ENCODE assay signal across 9 cellular contexts in the genomic region with DNA sequence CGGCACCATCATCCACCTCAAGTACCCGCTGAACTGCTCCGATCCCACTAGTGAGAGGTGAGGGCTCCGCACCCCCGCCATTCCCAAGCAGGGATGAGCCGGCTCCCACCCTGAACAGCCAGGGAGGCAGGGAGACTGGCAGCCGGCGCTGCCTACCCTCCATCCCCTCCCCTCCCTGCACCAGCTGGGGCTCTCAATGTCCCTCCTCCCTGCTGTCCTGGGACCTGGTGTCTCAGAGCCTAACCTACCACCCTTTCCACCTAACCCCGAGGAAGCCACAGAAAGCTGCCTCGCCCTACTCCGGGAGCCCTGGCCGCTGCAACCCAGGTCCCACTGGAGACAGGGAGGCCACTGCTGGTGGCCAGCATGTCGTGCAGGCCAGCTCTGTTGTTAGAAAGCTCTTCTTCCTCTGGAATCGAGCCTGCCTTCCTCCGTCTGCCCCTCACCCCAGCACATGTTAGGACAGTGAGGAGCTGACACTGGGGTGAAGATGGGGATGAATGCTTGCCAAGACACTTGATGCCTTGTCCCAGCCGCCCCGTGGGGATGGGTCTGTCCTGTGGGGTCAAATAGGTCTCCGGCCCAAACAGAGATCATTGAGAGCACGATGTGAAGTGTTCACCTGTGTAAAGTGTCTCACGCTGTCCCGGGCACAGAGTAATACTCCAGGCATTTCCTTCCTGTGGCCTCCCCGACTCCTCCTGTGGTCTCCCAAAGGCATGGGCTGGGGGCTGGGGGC. TPM values are rescaled to one million over a fixed set of nuclear protein-coding genes. Genes with fewer than 3 reads are reported as not detected.
DNase-seq lines count a peak whose midpoint lies in the region; ATAC-seq and TF ChIP-seq lines count a peak whose summit lies in the region.
"Had no signal": no experiment of that assay in that cellular context is flagged by ENCODE, and none has a peak within 500 bp of the region (broad histone marks: within the 10 kb centered on the region; RNA-seq: fewer than 3 reads in every experiment).

No MANE protein-coding gene starts in this region.

- H3K36me3 ChIP-seq in esophagus muscularis mucosa, result peaks cover 0 to 3% (median 0%) of the 10 kb centered on the region in 4 donors
- H3K36me3 ChIP-seq in spleen, result peaks cover 0 to 55% (median 28%) of the 10 kb centered on the region in 6 donors

- H3K4me1 Mint-ChIP-seq in T-helper 1 cell treated with Interleukin-12 subunit alpha and Interleukin-12 subunit beta and Interleukin-4 antibody, amounts not matched to agents 30 μg/mL and 1 μg/mL, for 36 hours (ENCODE audit: low read depth), result peaks cover 75% of the 10 kb centered on the region

- H3K27ac ChIP-seq in esophagus muscularis mucosa (replicated peaks in 1 of 4) (peak overlapping the region in 3 of 4 donors; percentile 55 to 72 (median 60)), spleen (peak overlapping the region; percentile 87 to 99 (median 96))

- ATAC-seq in HG03521 (IDR thresholded peaks at IDR 0.05; ENCODE audit: unreplicated experiment) (no peak), left lobe of liver (no peak), GM21825 (IDR thresholded peaks at IDR 0.05; ENCODE audit: unreplicated experiment) (no peak)

- WGBS in esophagus muscularis mucosa, result 71% methylated on average over 14 of the region's 22 CpGs
- WGBS in spleen, 5 donors, result 13 to 41% (median 21%) methylated on average over 13 to 22 of the region's 22 CpGs

- CTCF ChIA-PET in HEK293T (lab: Yijun Ruan, JAX), result interaction anchor here (1.0 to 1.1 kb wide), 2 partner anchors 10 to 13 kb away, joined by 4 to 5 read pairs; no protein-coding TSS in a partner anchor

- peak overlapping the region; percentile 37 to 55 (median 42) for H3K4me3 ChIP-seq in esophagus muscularis mucosa
- H3K4me3 ChIP-seq in spleen, result peak overlapping the region; percentile 64 to 98 (median 89)

- H3K4me3 Mint-ChIP-seq in T-helper 1 cell treated with Interleukin-12 subunit alpha and Interleukin-12 subunit beta and Interleukin-4 antibody, amounts not matched to agents 30 μg/mL and 1 μg/mL, for 36 hours, result peak overlapping the region; percentile 98

- TF ChIP-seq EP300 in esophagus muscularis mucosa (IDR thresholded peaks at IDR 0.05), result no peak

- H3K27me3 ChIP-seq in esophagus muscularis mucosa (no peaks in the 10 kb centered on the region), spleen (replicated peaks in 1 of 7) (no peaks in the 10 kb centered on the region)

- TF ChIP-seq CTCF in esophagus muscularis mucosa (IDR thresholded peaks at IDR 0.05) (no peak), spleen (IDR thresholded peaks at IDR 0.05 in 8 of 11, conservative IDR thresholded peaks at IDR 0.05 in 3 of 11) (no peak)

- no peaks in the 10 kb centered on the region for H3K9me3 ChIP-seq in esophagus muscularis mucosa
- H3K9me3 ChIP-seq in spleen, result no peaks in the 10 kb centered on the region

- no peaks in the 10 kb centered on the region for H3K27me3 Mint-ChIP-seq in T-helper 1 cell treated with Interleukin-12 subunit alpha and Interleukin-12 subunit beta and Interleukin-4 antibody, amounts not matched to agents 30 μg/mL and 1 μg/mL, for 36 hours (ENCODE audit: low read depth)

- no peaks in the 10 kb centered on the region for H3K9me3 Mint-ChIP-seq in T-helper 1 cell treated with Interleukin-12 subunit alpha and Interleukin-12 subunit beta and Interleukin-4 antibody, amounts not matched to agents 30 μg/mL and 1 μg/mL, for 36 hours

- peaks cover 0 to 10% (median 5%) of the 10 kb centered on the region in 4 donors for H3K4me1 ChIP-seq in esophagus muscularis mucosa
- peaks cover 52 to 92% (median 84%) of the 10 kb centered on the region in 6 donors for H3K4me1 ChIP-seq in spleen

- peaks cover 37% of the 10 kb centered on the region for H3K36me3 Mint-ChIP-seq in T-helper 1 cell treated with Interleukin-12 subunit alpha and Interleukin-12 subunit beta and Interleukin-4 antibody, amounts not matched to agents 30 μg/mL and 1 μg/mL, for 36 hours (ENCODE audit: low read depth)

- POLR2A ChIA-PET in HEK293T (lab: Yijun Ruan, JAX), result interaction anchor here (1.8 to 3.3 kb wide), 2 partner anchors 8 to 9 kb away, joined by 15 to 21 read pairs; partner anchors contain the start of genes C12orf57 and RNU7-1

- TF ChIP-seq POLR2A in GM18526 (IDR thresholded peaks at IDR 0.05; ENCODE audit: extremely low read depth, insufficient read length), result peak; percentile 46
- TF ChIP-seq POLR2A in esophagus muscularis mucosa (IDR thresholded peaks at IDR 0.05; ENCODE audit: low read depth), result no peak
- no peak for TF ChIP-seq POLR2A in spleen (IDR thresholded peaks at IDR 0.05)

- intact Hi-C loops in esophagus muscularis mucosa (cut with DNase I), result no loop called here
- intact Hi-C loops in spleen (cut with DNase I; ENCODE audit: low total_unique reads), result no loop called here

- peak overlapping the region; percentile 98 for H3K27ac Mint-ChIP-seq in T-helper 1 cell treated with Interleukin-12 subunit alpha and Interleukin-12 subunit beta and Interleukin-4 antibody, amounts not matched to agents 30 μg/mL and 1 μg/mL, for 36 hours

- DNase-seq in esophagus muscularis mucosa (ENCODE audit: extremely low spot score) (no peak), spleen (peak; percentile 84), HEK293T (ENCODE audit: extremely low spot score) (no peak), left lobe of liver (ENCODE audit: low spot score) (no peak)

TF ChIP-seq in HEK293T, 16 proteins besides CTCF, POLR2A, EP300 and RAD21:
- no peak for TF ChIP-seq FOXM1 (IDR thresholded peaks at IDR 0.05; ENCODE audit: borderline replicate concordance)
- no peak for TF ChIP-seq FOXA1 (IDR thresholded peaks at IDR 0.05)
- no peak for TF ChIP-seq BHLHE40 (IDR thresholded peaks at IDR 0.05; ENCODE audit: borderline replicate concordance)
- no peak for TF ChIP-seq SP1 (IDR thresholded peaks at IDR 0.05)
- no peak for TF ChIP-seq CTBP1 (IDR thresholded peaks at IDR 0.05; ENCODE audit: borderline replicate concordance)
- TF ChIP-seq PKNOX1 (IDR thresholded peaks at IDR 0.05), result no peak
- no peak for TF ChIP-seq NFRKB (IDR thresholded peaks at IDR 0.05)
- TF ChIP-seq FOXK2 (IDR thresholded peaks at IDR 0.05), result no peak
- no peak for TF ChIP-seq ELF4 (IDR thresholded peaks at IDR 0.05)
- no peak for TF ChIP-seq ARNT (IDR thresholded peaks at IDR 0.05)
- TF ChIP-seq LEF1 (IDR thresholded peaks at IDR 0.05; ENCODE audit: borderline replicate concordance), result no peak
- no peak for TF ChIP-seq HDGF (IDR thresholded peaks at IDR 0.05; ENCODE audit: borderline replicate concordance)
TF ChIP-seq in HEK293T: peak in this region for 0.

RNA-seq across cellular contexts. Expression of gene PTPN6, which starts 1.1 kb away (rescaled TPM):
- total RNA-seq in esophagus muscularis mucosa (10 to 100 TPM in 3 of 4 donors, 1 to 10 TPM in 1; 9.1 to 16.9 (median 13.3) TPM), spleen (100 to 1,000 TPM; 314 to 431 (median 423) TPM), left lobe of liver (17.8 TPM)
- 100 to 1,000 TPM; 398 to 713 (median 604) TPM for polyA plus RNA-seq in spleen
- total RNA-seq: fibroblast of villous mesenchyme had no signal

RNA-seq across cellular contexts. Expression of gene C12orf57, which starts 8.5 kb away (rescaled TPM):
- total RNA-seq in esophagus muscularis mucosa (100 to 1,000 TPM; 307 to 437 (median 325) TPM), spleen (100 to 1,000 TPM in 6 of 7 donors, 10 to 100 TPM in 1; 79.2 to 364 (median 116) TPM), left lobe of liver (86.3 TPM)
- 100 to 1,000 TPM; 181 to 323 (median 242) TPM for polyA plus RNA-seq in spleen

RNA-seq across cellular contexts. Expression of gene RNU7-1, which starts 8.7 kb away (rescaled TPM):
- total RNA-seq in esophagus muscularis mucosa (not detected), spleen (not detected), left lobe of liver (not detected)
- not detected for polyA plus RNA-seq in spleen
- total RNA-seq: fibroblast of villous mesenchyme had no signal

RNA-seq across cellular contexts. Expression of gene PHB2, which starts 18.2 kb away (rescaled TPM):
- 100 to 1,000 TPM; 194 to 265 (median 233) TPM for total RNA-seq in esophagus muscularis mucosa
- 100 to 1,000 TPM; 127 to 143 (median 133) TPM for total RNA-seq in spleen
- 100 to 1,000 TPM; 166 to 199 (median 177) TPM for polyA plus RNA-seq in spleen
- total RNA-seq in left lobe of liver, result 129 TPM

RNA-seq across cellular contexts. Expression of gene EMG1, which starts 18.4 kb away (rescaled TPM):
- total RNA-seq in esophagus muscularis mucosa, result 10 to 100 TPM; 20.8 to 35.1 (median 26.3) TPM
- 10 to 100 TPM; 19.9 to 56.3 (median 44.0) TPM for total RNA-seq in spleen
- polyA plus RNA-seq in spleen, result 10 to 100 TPM; 23.6 to 38.3 (median 37.1) TPM
- total RNA-seq in left lobe of liver, result 16.1 TPM

Comparison
In these comparisons a context has a peak if more than half of its experiments do, and no peak if none do; other contexts are left out.
1. RNA of gene PTPN6, which starts 1.1 kb away (total RNA-seq): 314 to 431 TPM in spleen; 17.8 TPM in left lobe of liver (single experiment) and 9.1 to 16.9 TPM in esophagus muscularis mucosa; every median in the first group is over 10 times any median in the second.